ENCODE assay signal across 19 cellular contexts in genomic region chr7:27966219-27966780, GRCh38.
"Had no signal": no experiment of that assay in that cellular context is flagged by ENCODE, and none has a peak within 500 bp of the region (broad histone marks: within the 10 kb centered on the region; RNA-seq: fewer than 3 reads in every experiment).

No MANE protein-coding gene starts in this region.

- H3K27me3 ChIP-seq: neural progenitor cell, ovary, spleen, stomach, testis, upper lobe of left lung had no signal

- H3K4me1 Mint-ChIP-seq: neural progenitor cell had no signal

- H3K27ac Mint-ChIP-seq: activated CD4-positive, alpha-beta T cell treated with anti-CD3 and anti-CD28 coated beads, Interleukin-2, amount 10 ng/mL, durations not matched to agents 7 days and 5 days; activated naive CD8-positive, alpha-beta T cell treated with anti-CD3 and anti-CD28 coated beads, Interleukin-2, amount 10 ng/mL, durations not matched to agents 7 days and 5 days; activated T-helper 1 cell treated with anti-CD3 and anti-CD28 coated beads, Interleukin-12 subunit alpha, Interleukin-12 subunit beta, Interleukin-2, Interleukin-4 antibody, amounts not matched to agents 30 ng/mL and 10 ng/mL and 1 ng/mL, durations not matched to agents 14 hours and 24 hours and 36 hours; memory B cell had no signal

- H3K4me3 ChIP-seq: neural progenitor cell, ovary, spleen, stomach, testis, upper lobe of left lung had no signal

- H3K9me3 Mint-ChIP-seq: activated naive CD8-positive, alpha-beta T cell treated with anti-CD3 and anti-CD28 coated beads, Interleukin-2, amount 10 ng/mL, durations not matched to agents 7 days and 5 days; activated T-helper 1 cell treated with anti-CD3 and anti-CD28 coated beads, Interleukin-12 subunit alpha, Interleukin-12 subunit beta, Interleukin-2, Interleukin-4 antibody, amounts not matched to agents 30 ng/mL and 10 ng/mL and 1 ng/mL, durations not matched to agents 14 hours and 24 hours and 36 hours; memory B cell; neural progenitor cell had no signal

- ATAC-seq: left ventricle myocardium superior, sciatic nerve had no signal

- H3K9ac ChIP-seq: neural progenitor cell had no signal

- H3K27ac ChIP-seq: epithelial cell of prostate, neural progenitor cell, ovary, spleen, stomach, testis, upper lobe of left lung had no signal

- H3K27me3 Mint-ChIP-seq: memory B cell had no signal

- H3K4me3 Mint-ChIP-seq: activated CD4-positive, alpha-beta T cell treated with anti-CD3 and anti-CD28 coated beads, Interleukin-2, amount 10 ng/mL, durations not matched to agents 7 days and 5 days; activated naive CD8-positive, alpha-beta T cell treated with anti-CD3 and anti-CD28 coated beads, Interleukin-2, amount 10 ng/mL, durations not matched to agents 7 days and 5 days; activated T-helper 1 cell treated with anti-CD3 and anti-CD28 coated beads, Interleukin-12 subunit alpha, Interleukin-12 subunit beta, Interleukin-2, Interleukin-4 antibody, amounts not matched to agents 30 ng/mL and 10 ng/mL and 1 ng/mL, durations not matched to agents 14 hours and 24 hours and 36 hours; memory B cell; neural progenitor cell had no signal

- H3K36me3 ChIP-seq: neural progenitor cell, ovary, stomach, upper lobe of left lung had no signal

- H3K9me3 ChIP-seq: ovary, spleen, stomach, testis, upper lobe of left lung had no signal

- H3K36me3 Mint-ChIP-seq: neural progenitor cell had no signal

- DNase-seq: activated CD4-positive, alpha-beta T cell treated with anti-CD3 and anti-CD28 coated beads, Interleukin-2, amount 10 ng/mL, durations not matched to agents 7 days and 5 days; activated CD8-positive, alpha-beta memory T cell treated with anti-CD3 and anti-CD28 coated beads for 24 hours; activated naive CD4-positive, alpha-beta T cell; activated naive CD8-positive, alpha-beta T cell treated with anti-CD3 and anti-CD28 coated beads, Interleukin-2, amount 10 ng/mL, durations not matched to agents 7 days and 5 days; aorta; cerebellar nuclear complex; foreskin melanocyte; kidney glomerular epithelial cell; left ventricle myocardium superior; ovary; spleen; stomach; testis; upper lobe of left lung had no signal

- H3K4me1 ChIP-seq: neural progenitor cell, upper lobe of left lung had no signal

- H2AFZ ChIP-seq: neural progenitor cell had no signal

- H3K4me2 ChIP-seq: neural progenitor cell had no signal
